8 cellular contexts compared by ENCODE assay signal in the genomic region with DNA sequence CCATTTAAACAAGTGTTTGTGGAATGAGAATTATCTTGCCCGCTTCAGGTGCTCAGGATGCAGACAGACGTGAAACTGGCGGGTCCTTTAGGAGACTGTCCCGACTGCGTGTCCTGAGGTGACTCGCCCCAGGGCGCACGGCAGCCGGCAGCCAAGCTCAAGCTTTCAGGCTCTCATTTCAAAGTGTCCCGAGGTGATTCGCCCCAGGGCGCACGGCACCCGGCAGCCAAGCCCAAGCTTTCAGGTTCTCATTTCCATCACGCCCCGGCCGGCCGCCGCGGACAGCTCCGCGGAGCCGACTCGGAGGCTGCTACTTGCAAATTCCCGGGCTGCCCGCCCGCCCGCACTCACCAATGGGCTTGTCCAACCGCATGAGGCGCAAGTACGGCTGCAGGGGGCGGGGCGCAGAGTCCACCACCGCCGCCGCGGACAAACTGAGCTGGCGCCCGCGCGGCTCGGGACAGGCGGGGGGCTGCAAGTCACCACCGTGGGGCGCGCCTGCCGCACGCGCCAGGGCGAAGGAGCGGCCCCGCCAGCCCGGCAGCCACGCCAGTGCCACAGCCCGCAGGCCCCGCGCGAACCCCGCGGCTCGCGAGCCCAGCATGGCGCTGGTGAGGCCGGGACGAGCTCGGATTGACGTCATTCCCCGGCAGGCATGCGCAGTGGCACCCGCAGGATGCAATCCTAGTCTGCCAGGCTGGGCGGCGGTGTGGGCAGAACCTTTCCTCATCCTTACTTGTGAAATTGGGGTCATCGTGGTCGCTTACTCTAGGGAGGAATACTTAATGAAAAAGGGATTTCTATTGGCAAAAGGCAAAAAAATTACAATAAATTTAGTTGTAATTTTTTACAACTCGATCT. TPM values are rescaled to one million over a fixed set of nuclear protein-coding genes. Genes with fewer than 3 reads are reported as not detected.
DNase-seq lines count a peak whose midpoint lies in the region; FAIRE-seq and TF ChIP-seq lines count a peak whose summit lies in the region.

A gene with protein sequence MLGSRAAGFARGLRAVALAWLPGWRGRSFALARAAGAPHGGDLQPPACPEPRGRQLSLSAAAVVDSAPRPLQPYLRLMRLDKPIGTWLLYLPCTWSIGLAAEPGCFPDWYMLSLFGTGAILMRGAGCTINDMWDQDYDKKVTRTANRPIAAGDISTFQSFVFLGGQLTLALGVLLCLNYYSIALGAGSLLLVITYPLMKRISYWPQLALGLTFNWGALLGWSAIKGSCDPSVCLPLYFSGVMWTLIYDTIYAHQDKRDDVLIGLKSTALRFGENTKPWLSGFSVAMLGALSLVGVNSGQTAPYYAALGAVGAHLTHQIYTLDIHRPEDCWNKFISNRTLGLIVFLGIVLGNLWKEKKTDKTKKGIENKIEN (minus strand): TSS at position 638 of the 861 bp plus-strand sequence. CDS start 34 bp downstream, at position 604.

- H3K9me3 ChIP-seq in neural progenitor cell (ENCODE audit: low read depth): no peaks in the 10 kb centered on the region

- H3K9ac ChIP-seq in neural progenitor cell: no peak within 1 kb of the TSS

- H3K4me2 ChIP-seq in neural progenitor cell: peak within 1 kb of the TSS; percentile 76

- TF ChIP-seq CTCF in foreskin fibroblast (IDR thresholded peaks at IDR 0.05; ENCODE audit: low read depth, low read length): no peak
- TF ChIP-seq CTCF in neural progenitor cell (IDR thresholded peaks at IDR 0.05): peak; percentile 33

- peak within 1 kb of the TSS; percentile 68 to 88 for H3K4me3 ChIP-seq in foreskin fibroblast (ENCODE audit: low read depth in 1 of 2, low read length in 2 of 2)
- peak within 1 kb of the TSS; percentile 67 for H3K4me3 ChIP-seq in neural progenitor cell

- H3K36me3 Mint-ChIP-seq in neural progenitor cell: no peaks in the 10 kb centered on the region

- peak within 1 kb of the TSS; percentile 80 for H2AFZ ChIP-seq in neural progenitor cell (replicated peaks)

- H3F3A ChIP-seq in neural progenitor cell (ENCODE audit: low read depth): peaks cover 20% of the 10 kb centered on the region

- peaks cover 4% of the 10 kb centered on the region for H3K27me3 Mint-ChIP-seq in neural progenitor cell (ENCODE audit: insufficient read depth, low read depth)

- peaks cover 8% of the 10 kb centered on the region for H3K27me3 ChIP-seq in neural progenitor cell

- H3K27ac ChIP-seq in neural progenitor cell: peak within 1 kb of the TSS; percentile 72

- peak; percentile 94 for TF ChIP-seq POLR2A in H54 (IDR thresholded peaks at IDR 0.05; ENCODE audit: low read depth, low read length)

- no peaks in the 10 kb centered on the region for H3K36me3 ChIP-seq in neural progenitor cell

- peaks cover 16% of the 10 kb centered on the region for H3K4me1 Mint-ChIP-seq in neural progenitor cell

- FAIRE-seq in H54 (lab: Jason Lieb, UNC): no peak

- H4K20me1 ChIP-seq in neural progenitor cell (ENCODE audit: low read depth): peaks cover 28% of the 10 kb centered on the region

- H3K27ac Mint-ChIP-seq in neural progenitor cell: peak within 1 kb of the TSS; percentile 59

- DNase-seq in G401 (ENCODE audit: low spot score): peak; percentile 93
- DNase-seq in H54 (ENCODE audit: insufficient read length, low spot score): peak; percentile 75
- peak; percentile 93 for DNase-seq in LoVo (ENCODE audit: low spot score)
- DNase-seq in SIG-M5 (lab: John Stamatoyannopoulos, UW): peak; percentile 63
- DNase-seq in activated gamma-delta T cell treated with Interleukin-2 at 50 U/mL for 16 hours: peak; percentile 93
- peak; percentile 94 to 98 for DNase-seq in foreskin fibroblast
- DNase-seq in neural progenitor cell (ENCODE audit: low spot score): peak; percentile 97
- DNase-seq in stromal cell of bone marrow (ENCODE audit: low read depth): peak; percentile 90

- H3K4me3 Mint-ChIP-seq in neural progenitor cell: peak within 1 kb of the TSS; percentile 89

- H3K4me1 ChIP-seq in neural progenitor cell: peaks cover 8% of the 10 kb centered on the region

- in situ Hi-C loops in G401 (cut with HindIII; ENCODE audit: low sequenced_read_pairs): no loop called here

- H3K9me3 Mint-ChIP-seq in neural progenitor cell: no peaks in the 10 kb centered on the region

- peaks cover 27% of the 10 kb centered on the region for H3K79me2 ChIP-seq in neural progenitor cell (ENCODE audit: low read depth)

RNA-seq across cellular contexts. Expression of the gene that starts here (rescaled TPM):
- 43.3 and 46.1 TPM in 2 replicates for total RNA-seq in G401 (2014; rRNA removed; shearing (Covaris generic))
- 23.7 and 32.7 TPM in 2 replicates for total RNA-seq in neural progenitor cell (ENCODE audit: low replicate concordance)

Comparison
In these comparisons a context has a peak if more than half of its experiments do, and no peak if none do; other contexts are left out.
1. Peak in every context shown above with its lines: DNase-seq, H3K4me3 ChIP-seq and H3K27ac ChIP-seq.